Comparison of ENCODE assay signal across 24 cellular contexts in the genomic region with DNA sequence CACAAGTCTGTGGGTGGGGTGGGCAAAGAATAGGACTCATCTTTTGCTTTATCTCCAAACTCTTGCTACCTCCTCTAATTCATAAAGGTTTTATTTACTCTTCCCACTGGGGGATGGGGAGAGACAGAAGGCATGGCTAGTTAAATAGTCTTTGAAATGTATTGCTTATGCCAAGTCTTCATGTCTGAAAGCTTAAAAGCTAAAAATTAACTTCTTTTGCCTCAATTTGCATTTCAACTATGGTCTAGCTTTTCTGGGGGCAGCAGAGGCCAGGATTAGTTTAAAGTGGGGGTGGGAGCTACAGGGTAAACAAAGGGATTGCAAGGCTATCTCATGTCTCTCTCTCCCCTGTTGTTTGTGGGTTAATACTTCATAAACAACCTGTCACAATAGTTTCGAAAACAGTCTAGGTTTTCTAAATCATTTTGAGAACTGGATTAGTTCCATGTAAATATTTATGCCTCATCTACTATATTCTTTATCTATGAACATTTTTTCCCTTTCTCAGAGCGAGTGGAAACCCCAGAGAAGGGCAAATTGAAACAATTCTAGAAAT.
A peak's percentile ranks its signal among the peaks of the same experiment; 100 is the strongest.
DNase-seq lines count a peak whose midpoint lies in the region; ATAC-seq and TF ChIP-seq lines count a peak whose summit lies in the region.
"Had no signal": no experiment of that assay in that cellular context is flagged by ENCODE, and none has a peak within 500 bp of the region (broad histone marks: within the 10 kb centered on the region; RNA-seq: fewer than 3 reads in every experiment).

No MANE protein-coding gene starts in this region.

- H3K9me3 ChIP-seq in neural progenitor cell (ENCODE audit: low read depth), result no peaks in the 10 kb centered on the region

- DNase-seq in ACHN, result peak; percentile 1
- DNase-seq in NCI-H446 treated with DMSO at 0.1 percent for 48 hours (lab: John Stamatoyannopoulos, UW), result peak; percentile 61
- peak; percentile 67 for DNase-seq in fibroblast of villous mesenchyme (ENCODE audit: low read depth)
- no peak for DNase-seq in neural progenitor cell (ENCODE audit: low spot score)
- DNase-seq in T-cell, result no peak
- no peak for DNase-seq in glutamatergic neuron
- DNase-seq: Calu3; CD8-positive, alpha-beta memory T cell; DMS153; GOT3; HCEC 1CT; MM.1S; NCI-H1048; NCI-H1417 treated with DMSO at 0.1 percent for 48 hours; NCI-H187 treated with DMSO at 0.1 percent for 48 hours; NCI-H510A treated with DMSO at 0.1 percent for 48 hours; NCI-H748 treated with DMSO at 0.1 percent for 48 hours; PC-9; SHP77 treated with DMSO at 0.1 percent for 48 hours had no signal

- no peaks in the 10 kb centered on the region for H3K79me2 ChIP-seq in neural progenitor cell (ENCODE audit: low read depth)

- H3F3A ChIP-seq in neural progenitor cell (ENCODE audit: low read depth), result no peaks in the 10 kb centered on the region

- H3K36me3 ChIP-seq in neural progenitor cell, result no peaks in the 10 kb centered on the region

- H3K9me3 Mint-ChIP-seq in neural progenitor cell (no peaks in the 10 kb centered on the region), T-cell (no peaks in the 10 kb centered on the region), glutamatergic neuron (ENCODE audit: unreplicated experiment) (peaks cover 1% of the 10 kb centered on the region)

- ATAC-seq in T-cell (replicated peaks in 1 of 4) (no peak), GM19452 (IDR thresholded peaks at IDR 0.05; ENCODE audit: unreplicated experiment) (no peak)
- ATAC-seq: K562 had no signal

- H3K27me3 ChIP-seq in neural progenitor cell, result peaks cover 16% of the 10 kb centered on the region

- H3K36me3 Mint-ChIP-seq in neural progenitor cell, result no peaks in the 10 kb centered on the region
- no peaks in the 10 kb centered on the region for H3K36me3 Mint-ChIP-seq in T-cell
- no peaks in the 10 kb centered on the region for H3K36me3 Mint-ChIP-seq in glutamatergic neuron (ENCODE audit: unreplicated experiment)
- H3K36me3 Mint-ChIP-seq: CD8-positive, alpha-beta memory T cell had no signal

- in situ Hi-C loops in ACHN (cut with HindIII; ENCODE audit: low pct_ligation_motif_present, low pct_unique_long_range_greater_than_20kb, low sequenced_read_pairs), result no loop called here

- no peak overlapping the region for H3K9ac ChIP-seq in neural progenitor cell

- H3K4me1 ChIP-seq in neural progenitor cell, result peaks cover 26% of the 10 kb centered on the region

- no peaks in the 10 kb centered on the region for H4K20me1 ChIP-seq in neural progenitor cell (ENCODE audit: low read depth)

- H3K4me3 Mint-ChIP-seq in neural progenitor cell (no peak overlapping the region), T-cell (no peak overlapping the region), glutamatergic neuron (ENCODE audit: unreplicated experiment) (no peak overlapping the region)
- H3K4me3 Mint-ChIP-seq: CD8-positive, alpha-beta memory T cell had no signal

- no peak overlapping the region for H3K27ac ChIP-seq in neural progenitor cell
- H3K27ac ChIP-seq: C4-2B, PC-9, RWPE1, SK-N-MC had no signal

- TF ChIP-seq CTCF in fibroblast of villous mesenchyme (IDR thresholded peaks at IDR 0.05; ENCODE audit: insufficient read depth, low read depth, low read length) (no peak), neural progenitor cell (IDR thresholded peaks at IDR 0.05) (no peak), glutamatergic neuron (IDR thresholded peaks at IDR 0.05; ENCODE audit: partially characterized antibody, unreplicated experiment) (no peak)

- H3K4me2 ChIP-seq in neural progenitor cell, result peak overlapping the region; percentile 35
- H3K4me2 ChIP-seq: PC-9 had no signal

- peak overlapping the region; percentile 70 for H2AFZ ChIP-seq in neural progenitor cell (replicated peaks)
- H2AFZ ChIP-seq: PC-9 had no signal

- POLR2A ChIA-PET in T-cell (lab: Charles Lee), result no interaction called here

- peaks cover 3% of the 10 kb centered on the region for H3K27me3 Mint-ChIP-seq in neural progenitor cell (ENCODE audit: insufficient read depth, low read depth)
- H3K27me3 Mint-ChIP-seq in T-cell, result peaks cover 8% of the 10 kb centered on the region in 2 donors
- H3K27me3 Mint-ChIP-seq in glutamatergic neuron (ENCODE audit: unreplicated experiment), result no peaks in the 10 kb centered on the region

- H3K4me3 ChIP-seq in fibroblast of villous mesenchyme (ENCODE audit: low read depth, low read length) (no peak overlapping the region), neural progenitor cell (no peak overlapping the region)
- H3K4me3 ChIP-seq: K562, PC-9, SK-N-MC had no signal

- CTCF ChIA-PET in T-cell (lab: Charles Lee), result interaction anchor here in 1 of 2 donors (0.6 kb wide), 1 partner anchor 9 kb away, joined by 5 read pairs; no protein-coding TSS in a partner anchor

- H3K27ac Mint-ChIP-seq in neural progenitor cell, result no peak overlapping the region
- H3K27ac Mint-ChIP-seq in T-cell, result no peak overlapping the region
- no peak overlapping the region for H3K27ac Mint-ChIP-seq in glutamatergic neuron (ENCODE audit: unreplicated experiment)
- H3K27ac Mint-ChIP-seq: CD8-positive, alpha-beta memory T cell had no signal

- H3K4me1 Mint-ChIP-seq in neural progenitor cell (peaks cover 10% of the 10 kb centered on the region), T-cell (no peaks in the 10 kb centered on the region), glutamatergic neuron (ENCODE audit: low read depth, unreplicated experiment) (no peaks in the 10 kb centered on the region)
- H3K4me1 Mint-ChIP-seq: CD8-positive, alpha-beta memory T cell had no signal

Comparison
In these comparisons a context has a peak if more than half of its experiments do, and no peak if none do; other contexts are left out.
1. DNase-seq: peak in ACHN (single experiment), NCI-H446 treated with DMSO at 0.1 percent for 48 hours (single experiment) and fibroblast of villous mesenchyme (single experiment); none in neural progenitor cell (single experiment), T-cell (0 of 34) and glutamatergic neuron (single experiment).